ENCODE assay signal across 1 cellular context in the genomic region with DNA sequence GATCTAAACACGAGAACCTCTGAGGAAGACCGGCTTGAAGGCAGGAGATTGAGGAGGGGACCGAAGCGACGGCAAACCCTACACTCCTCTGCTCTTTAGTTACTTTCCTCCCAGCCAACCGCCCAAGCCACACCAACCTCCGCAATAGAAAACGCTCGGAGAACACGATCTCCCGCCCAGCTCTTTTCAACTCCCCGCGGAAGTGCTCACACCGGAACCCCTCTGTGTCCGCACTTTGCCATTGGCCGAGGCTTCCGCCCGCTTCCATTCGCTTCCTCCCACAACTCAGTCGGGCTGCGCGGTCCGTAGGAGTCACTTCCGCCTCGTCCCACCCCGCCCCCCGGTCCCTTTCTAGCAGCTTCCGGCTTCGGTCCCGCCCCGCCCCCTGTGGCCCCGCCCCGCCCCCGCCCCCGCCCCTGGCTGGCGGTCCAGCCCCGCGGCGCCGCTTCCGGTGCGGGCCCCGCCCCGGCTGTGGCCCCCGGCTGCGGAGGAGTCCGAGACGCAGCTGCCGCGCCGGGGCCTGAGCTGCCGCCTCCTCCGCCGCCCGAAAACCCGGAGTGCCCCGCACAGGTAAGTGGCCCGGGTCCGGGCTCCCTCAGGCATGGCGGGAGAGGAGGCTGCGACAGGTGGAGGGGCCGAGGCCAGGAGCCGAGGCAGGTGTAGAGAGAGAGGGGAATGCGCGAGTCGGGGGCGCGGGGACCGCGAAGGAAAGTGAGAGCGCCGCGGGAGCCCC.
TF ChIP-seq lines count a peak whose summit lies in the region.

A gene with protein sequence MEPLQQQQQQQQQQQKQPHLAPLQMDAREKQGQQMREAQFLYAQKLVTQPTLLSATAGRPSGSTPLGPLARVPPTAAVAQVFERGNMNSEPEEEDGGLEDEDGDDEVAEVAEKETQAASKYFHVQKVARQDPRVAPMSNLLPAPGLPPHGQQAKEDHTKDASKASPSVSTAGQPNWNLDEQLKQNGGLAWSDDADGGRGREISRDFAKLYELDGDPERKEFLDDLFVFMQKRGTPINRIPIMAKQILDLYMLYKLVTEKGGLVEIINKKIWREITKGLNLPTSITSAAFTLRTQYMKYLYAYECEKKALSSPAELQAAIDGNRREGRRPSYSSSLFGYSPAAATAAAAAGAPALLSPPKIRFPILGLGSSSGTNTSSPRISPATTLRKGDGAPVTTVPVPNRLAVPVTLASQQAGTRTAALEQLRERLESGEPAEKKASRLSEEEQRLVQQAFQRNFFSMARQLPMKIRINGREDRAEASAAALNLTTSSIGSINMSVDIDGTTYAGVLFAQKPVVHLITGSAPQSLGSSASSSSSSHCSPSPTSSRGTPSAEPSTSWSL (plus strand): TSS at position 460 of the 733 bp plus-strand sequence. CDS start 2,717 bp downstream, outside the sequence.

TF ChIP-seq in HepG2, 621 proteins besides CTCF, POLR2A, EP300 and RAD21 (continued from another document and continues in another):
- 0 out of 2 replicates have a peak, but pooled peaks have one; percentile 38 for TF ChIP-seq ZFP82 (CRISPR knock-in tag; IDR thresholded peaks at IDR 0.05; ENCODE audit: borderline replicate concordance)
- peak; percentile 85 for TF ChIP-seq PHF8 (CRISPR knock-in tag; IDR thresholded peaks at IDR 0.05)
- TF ChIP-seq DNMT1 (CRISPR knock-in tag; IDR thresholded peaks at IDR 0.05): no peak
- TF ChIP-seq, protein P1, sequence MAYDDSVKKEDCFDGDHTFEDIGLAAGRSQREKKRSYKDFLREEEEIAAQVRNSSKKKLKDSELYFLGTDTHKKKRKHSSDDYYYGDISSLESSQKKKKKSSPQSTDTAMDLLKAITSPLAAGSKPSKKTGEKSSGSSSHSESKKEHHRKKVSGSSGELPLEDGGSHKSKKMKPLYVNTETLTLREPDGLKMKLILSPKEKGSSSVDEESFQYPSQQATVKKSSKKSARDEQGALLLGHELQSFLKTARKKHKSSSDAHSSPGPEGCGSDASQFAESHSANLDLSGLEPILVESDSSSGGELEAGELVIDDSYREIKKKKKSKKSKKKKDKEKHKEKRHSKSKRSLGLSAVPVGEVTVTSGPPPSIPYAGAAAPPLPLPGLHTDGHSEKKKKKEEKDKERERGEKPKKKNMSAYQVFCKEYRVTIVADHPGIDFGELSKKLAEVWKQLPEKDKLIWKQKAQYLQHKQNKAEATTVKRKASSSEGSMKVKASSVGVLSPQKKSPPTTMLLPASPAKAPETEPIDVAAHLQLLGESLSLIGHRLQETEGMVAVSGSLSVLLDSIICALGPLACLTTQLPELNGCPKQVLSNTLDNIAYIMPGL (CRISPR knock-in tag; IDR thresholded peaks at IDR 0.05; ENCODE audit: borderline replicate concordance in 1 of 2, low read depth in 1 of 2): peak in 1 of 2 experiments; percentile 53; a peak in 2 of 4 replicates
- TF ChIP-seq PAX8 (CRISPR knock-in tag; IDR thresholded peaks at IDR 0.05; ENCODE audit: borderline replicate concordance): no peak
- TF ChIP-seq ZNF777 (CRISPR knock-in tag; IDR thresholded peaks at IDR 0.05): no peak
- no peak for TF ChIP-seq MAFK (conservative IDR thresholded peaks at IDR 0.05 in 1 of 2, IDR thresholded peaks at IDR 0.05 in 1 of 2; ENCODE audit: low read length in 2 of 2)
- TF ChIP-seq, protein P2, sequence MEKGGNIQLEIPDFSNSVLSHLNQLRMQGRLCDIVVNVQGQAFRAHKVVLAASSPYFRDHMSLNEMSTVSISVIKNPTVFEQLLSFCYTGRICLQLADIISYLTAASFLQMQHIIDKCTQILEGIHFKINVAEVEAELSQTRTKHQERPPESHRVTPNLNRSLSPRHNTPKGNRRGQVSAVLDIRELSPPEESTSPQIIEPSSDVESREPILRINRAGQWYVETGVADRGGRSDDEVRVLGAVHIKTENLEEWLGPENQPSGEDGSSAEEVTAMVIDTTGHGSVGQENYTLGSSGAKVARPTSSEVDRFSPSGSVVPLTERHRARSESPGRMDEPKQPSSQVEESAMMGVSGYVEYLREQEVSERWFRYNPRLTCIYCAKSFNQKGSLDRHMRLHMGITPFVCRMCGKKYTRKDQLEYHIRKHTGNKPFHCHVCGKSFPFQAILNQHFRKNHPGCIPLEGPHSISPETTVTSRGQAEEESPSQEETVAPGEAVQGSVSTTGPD (CRISPR knock-in tag; IDR thresholded peaks at IDR 0.05): no peak
- no peak for TF ChIP-seq TBX3 (IDR thresholded peaks at IDR 0.05; ENCODE audit: borderline replicate concordance)
- TF ChIP-seq ZNF841 (CRISPR knock-in tag; IDR thresholded peaks at IDR 0.05; ENCODE audit: borderline replicate concordance): no peak
- TF ChIP-seq, protein P3, sequence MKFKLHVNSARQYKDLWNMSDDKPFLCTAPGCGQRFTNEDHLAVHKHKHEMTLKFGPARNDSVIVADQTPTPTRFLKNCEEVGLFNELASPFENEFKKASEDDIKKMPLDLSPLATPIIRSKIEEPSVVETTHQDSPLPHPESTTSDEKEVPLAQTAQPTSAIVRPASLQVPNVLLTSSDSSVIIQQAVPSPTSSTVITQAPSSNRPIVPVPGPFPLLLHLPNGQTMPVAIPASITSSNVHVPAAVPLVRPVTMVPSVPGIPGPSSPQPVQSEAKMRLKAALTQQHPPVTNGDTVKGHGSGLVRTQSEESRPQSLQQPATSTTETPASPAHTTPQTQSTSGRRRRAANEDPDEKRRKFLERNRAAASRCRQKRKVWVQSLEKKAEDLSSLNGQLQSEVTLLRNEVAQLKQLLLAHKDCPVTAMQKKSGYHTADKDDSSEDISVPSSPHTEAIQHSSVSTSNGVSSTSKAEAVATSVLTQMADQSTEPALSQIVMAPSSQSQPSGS (CRISPR knock-in tag; IDR thresholded peaks at IDR 0.05): 0 out of 2 replicates have a peak, but pooled peaks have one; percentile 11
- TF ChIP-seq KMT2B (CRISPR knock-in tag; IDR thresholded peaks at IDR 0.05): 0 out of 2 replicates have a peak, but pooled peaks have one; percentile 56
- TF ChIP-seq, protein P4, sequence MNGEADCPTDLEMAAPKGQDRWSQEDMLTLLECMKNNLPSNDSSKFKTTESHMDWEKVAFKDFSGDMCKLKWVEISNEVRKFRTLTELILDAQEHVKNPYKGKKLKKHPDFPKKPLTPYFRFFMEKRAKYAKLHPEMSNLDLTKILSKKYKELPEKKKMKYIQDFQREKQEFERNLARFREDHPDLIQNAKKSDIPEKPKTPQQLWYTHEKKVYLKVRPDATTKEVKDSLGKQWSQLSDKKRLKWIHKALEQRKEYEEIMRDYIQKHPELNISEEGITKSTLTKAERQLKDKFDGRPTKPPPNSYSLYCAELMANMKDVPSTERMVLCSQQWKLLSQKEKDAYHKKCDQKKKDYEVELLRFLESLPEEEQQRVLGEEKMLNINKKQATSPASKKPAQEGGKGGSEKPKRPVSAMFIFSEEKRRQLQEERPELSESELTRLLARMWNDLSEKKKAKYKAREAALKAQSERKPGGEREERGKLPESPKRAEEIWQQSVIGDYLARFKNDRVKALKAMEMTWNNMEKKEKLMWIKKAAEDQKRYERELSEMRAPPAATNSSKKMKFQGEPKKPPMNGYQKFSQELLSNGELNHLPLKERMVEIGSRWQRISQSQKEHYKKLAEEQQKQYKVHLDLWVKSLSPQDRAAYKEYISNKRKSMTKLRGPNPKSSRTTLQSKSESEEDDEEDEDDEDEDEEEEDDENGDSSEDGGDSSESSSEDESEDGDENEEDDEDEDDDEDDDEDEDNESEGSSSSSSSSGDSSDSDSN (CRISPR knock-in tag; IDR thresholded peaks at IDR 0.05): no peak
- 0 out of 2 replicates have a peak, but pooled peaks have one; percentile 82 for TF ChIP-seq ELF4 (CRISPR knock-in tag; IDR thresholded peaks at IDR 0.05; ENCODE audit: borderline replicate concordance)
- TF ChIP-seq ZNF761 (CRISPR knock-in tag; conservative IDR thresholded peaks at IDR 0.05): no peak
- no peak; the same call in none of the 2 replicates for TF ChIP-seq ZNF768 (CRISPR knock-in tag; IDR thresholded peaks at IDR 0.05)
- TF ChIP-seq, protein P5, sequence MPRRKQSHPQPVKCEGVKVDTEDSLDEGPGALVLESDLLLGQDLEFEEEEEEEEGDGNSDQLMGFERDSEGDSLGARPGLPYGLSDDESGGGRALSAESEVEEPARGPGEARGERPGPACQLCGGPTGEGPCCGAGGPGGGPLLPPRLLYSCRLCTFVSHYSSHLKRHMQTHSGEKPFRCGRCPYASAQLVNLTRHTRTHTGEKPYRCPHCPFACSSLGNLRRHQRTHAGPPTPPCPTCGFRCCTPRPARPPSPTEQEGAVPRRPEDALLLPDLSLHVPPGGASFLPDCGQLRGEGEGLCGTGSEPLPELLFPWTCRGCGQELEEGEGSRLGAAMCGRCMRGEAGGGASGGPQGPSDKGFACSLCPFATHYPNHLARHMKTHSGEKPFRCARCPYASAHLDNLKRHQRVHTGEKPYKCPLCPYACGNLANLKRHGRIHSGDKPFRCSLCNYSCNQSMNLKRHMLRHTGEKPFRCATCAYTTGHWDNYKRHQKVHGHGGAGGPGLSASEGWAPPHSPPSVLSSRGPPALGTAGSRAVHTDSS (CRISPR knock-in tag; conservative IDR thresholded peaks at IDR 0.05): no peak
- TF ChIP-seq HNRNPK (IDR thresholded peaks at IDR 0.05; ENCODE audit: low read depth, low read length, poor library complexity, severe bottlenecking): no peak
- TF ChIP-seq, protein P6, sequence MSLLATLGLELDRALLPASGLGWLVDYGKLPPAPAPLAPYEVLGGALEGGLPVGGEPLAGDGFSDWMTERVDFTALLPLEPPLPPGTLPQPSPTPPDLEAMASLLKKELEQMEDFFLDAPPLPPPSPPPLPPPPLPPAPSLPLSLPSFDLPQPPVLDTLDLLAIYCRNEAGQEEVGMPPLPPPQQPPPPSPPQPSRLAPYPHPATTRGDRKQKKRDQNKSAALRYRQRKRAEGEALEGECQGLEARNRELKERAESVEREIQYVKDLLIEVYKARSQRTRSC (CRISPR knock-in tag; IDR thresholded peaks at IDR 0.05; ENCODE audit: low read depth): no peak
- TF ChIP-seq ELF3 (CRISPR knock-in tag; IDR thresholded peaks at IDR 0.05): peak; percentile 75
- TF ChIP-seq, protein P7, sequence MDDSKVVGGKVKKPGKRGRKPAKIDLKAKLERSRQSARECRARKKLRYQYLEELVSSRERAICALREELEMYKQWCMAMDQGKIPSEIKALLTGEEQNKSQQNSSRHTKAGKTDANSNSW (CRISPR knock-in tag; IDR thresholded peaks at IDR 0.05; ENCODE audit: borderline replicate concordance): no peak
- TF ChIP-seq JARID2 (CRISPR knock-in tag; IDR thresholded peaks at IDR 0.05; ENCODE audit: insufficient replicate concordance): no peak
- TF ChIP-seq ZNF619 (CRISPR knock-in tag; IDR thresholded peaks at IDR 0.05): no peak
- TF ChIP-seq ZSCAN29 (CRISPR knock-in tag; conservative IDR thresholded peaks at IDR 0.05): no peak
- TF ChIP-seq RBM39 (IDR thresholded peaks at IDR 0.05; ENCODE audit: low read depth, low read length, poor library complexity, severe bottlenecking): peak; percentile 51
- TF ChIP-seq, protein P8, sequence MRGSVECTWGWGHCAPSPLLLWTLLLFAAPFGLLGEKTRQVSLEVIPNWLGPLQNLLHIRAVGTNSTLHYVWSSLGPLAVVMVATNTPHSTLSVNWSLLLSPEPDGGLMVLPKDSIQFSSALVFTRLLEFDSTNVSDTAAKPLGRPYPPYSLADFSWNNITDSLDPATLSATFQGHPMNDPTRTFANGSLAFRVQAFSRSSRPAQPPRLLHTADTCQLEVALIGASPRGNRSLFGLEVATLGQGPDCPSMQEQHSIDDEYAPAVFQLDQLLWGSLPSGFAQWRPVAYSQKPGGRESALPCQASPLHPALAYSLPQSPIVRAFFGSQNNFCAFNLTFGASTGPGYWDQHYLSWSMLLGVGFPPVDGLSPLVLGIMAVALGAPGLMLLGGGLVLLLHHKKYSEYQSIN (CRISPR knock-in tag; IDR thresholded peaks at IDR 0.05; ENCODE audit: borderline replicate concordance): no peak
- no peak for TF ChIP-seq RXRA (CRISPR knock-in tag; IDR thresholded peaks at IDR 0.05)
- TF ChIP-seq NR2C2 (CRISPR knock-in tag; IDR thresholded peaks at IDR 0.05; ENCODE audit: borderline replicate concordance): peak; percentile 88
- TF ChIP-seq ARNTL (CRISPR knock-in tag; IDR thresholded peaks at IDR 0.05): no peak
- no peak for TF ChIP-seq ZNF382 (CRISPR knock-in tag; IDR thresholded peaks at IDR 0.05; ENCODE audit: borderline replicate concordance)
- TF ChIP-seq NFRKB (IDR thresholded peaks at IDR 0.05): no peak
- no peak for TF ChIP-seq FOXM1 (CRISPR knock-in tag; IDR thresholded peaks at IDR 0.05)
- 0 out of 2 replicates have a peak, but pooled peaks have one; percentile 26 for TF ChIP-seq ZNF564 (CRISPR knock-in tag; IDR thresholded peaks at IDR 0.05)
- TF ChIP-seq, protein P9, sequence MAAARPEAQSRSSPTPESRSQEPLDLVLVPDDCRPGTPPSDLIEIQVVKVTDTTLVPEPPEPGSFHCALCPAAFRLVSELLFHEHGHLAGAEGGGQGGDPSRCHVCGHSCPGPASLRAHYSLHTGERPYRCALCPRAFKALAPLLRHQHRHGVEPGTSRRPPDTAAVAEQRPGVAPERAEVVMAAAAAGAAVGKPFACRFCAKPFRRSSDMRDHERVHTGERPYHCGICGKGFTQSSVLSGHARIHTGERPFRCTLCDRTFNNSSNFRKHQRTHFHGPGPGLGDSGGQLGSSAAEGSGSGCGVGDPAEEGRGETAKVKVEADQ (CRISPR knock-in tag; IDR thresholded peaks at IDR 0.05; ENCODE audit: borderline replicate concordance): no peak
- TF ChIP-seq RBFOX2 (IDR thresholded peaks at IDR 0.05; ENCODE audit: low read depth, low read length): peak; percentile 68
- TF ChIP-seq TAF1 (CRISPR knock-in tag; IDR thresholded peaks at IDR 0.05): peak; percentile 71; the same call in 1 of the 2 replicates
- no peak for TF ChIP-seq ZNF703 (CRISPR knock-in tag; IDR thresholded peaks at IDR 0.05; ENCODE audit: borderline replicate concordance)
- TF ChIP-seq, protein P10, sequence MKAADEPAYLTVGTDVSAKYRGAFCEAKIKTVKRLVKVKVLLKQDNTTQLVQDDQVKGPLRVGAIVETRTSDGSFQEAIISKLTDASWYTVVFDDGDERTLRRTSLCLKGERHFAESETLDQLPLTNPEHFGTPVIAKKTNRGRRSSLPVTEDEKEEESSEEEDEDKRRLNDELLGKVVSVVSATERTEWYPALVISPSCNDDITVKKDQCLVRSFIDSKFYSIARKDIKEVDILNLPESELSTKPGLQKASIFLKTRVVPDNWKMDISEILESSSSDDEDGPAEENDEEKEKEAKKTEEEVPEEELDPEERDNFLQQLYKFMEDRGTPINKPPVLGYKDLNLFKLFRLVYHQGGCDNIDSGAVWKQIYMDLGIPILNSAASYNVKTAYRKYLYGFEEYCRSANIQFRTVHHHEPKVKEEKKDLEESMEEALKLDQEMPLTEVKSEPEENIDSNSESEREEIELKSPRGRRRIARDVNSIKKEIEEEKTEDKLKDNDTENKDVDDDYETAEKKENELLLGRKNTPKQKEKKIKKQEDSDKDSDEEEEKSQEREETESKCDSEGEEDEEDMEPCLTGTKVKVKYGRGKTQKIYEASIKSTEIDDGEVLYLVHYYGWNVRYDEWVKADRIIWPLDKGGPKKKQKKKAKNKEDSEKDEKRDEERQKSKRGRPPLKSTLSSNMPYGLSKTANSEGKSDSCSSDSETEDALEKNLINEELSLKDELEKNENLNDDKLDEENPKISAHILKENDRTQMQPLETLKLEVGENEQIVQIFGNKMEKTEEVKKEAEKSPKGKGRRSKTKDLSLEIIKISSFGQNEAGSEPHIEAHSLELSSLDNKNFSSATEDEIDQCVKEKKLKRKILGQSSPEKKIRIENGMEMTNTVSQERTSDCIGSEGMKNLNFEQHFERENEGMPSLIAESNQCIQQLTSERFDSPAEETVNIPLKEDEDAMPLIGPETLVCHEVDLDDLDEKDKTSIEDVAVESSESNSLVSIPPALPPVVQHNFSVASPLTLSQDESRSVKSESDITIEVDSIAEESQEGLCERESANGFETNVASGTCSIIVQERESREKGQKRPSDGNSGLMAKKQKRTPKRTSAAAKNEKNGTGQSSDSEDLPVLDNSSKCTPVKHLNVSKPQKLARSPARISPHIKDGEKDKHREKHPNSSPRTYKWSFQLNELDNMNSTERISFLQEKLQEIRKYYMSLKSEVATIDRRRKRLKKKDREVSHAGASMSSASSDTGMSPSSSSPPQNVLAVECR (CRISPR knock-in tag; IDR thresholded peaks at IDR 0.05; ENCODE audit: borderline replicate concordance): peak; percentile 91
